ENCODE assay signal across 9 cellular contexts in genomic region chr1:164772635-164773034, GRCh38.
DNase-seq lines count a peak whose midpoint lies in the region; ATAC-seq and TF ChIP-seq lines count a peak whose summit lies in the region.
"Had no signal": no experiment of that assay in that cellular context is flagged by ENCODE, and none has a peak within 500 bp of the region (broad histone marks: within the 10 kb centered on the region; RNA-seq: fewer than 3 reads in every experiment).

No MANE protein-coding gene starts in this region.

- peaks cover 83% of the 10 kb centered on the region for H3K4me1 Mint-ChIP-seq in type B pancreatic cell (ENCODE audit: unreplicated experiment)
- H3K4me1 Mint-ChIP-seq in activated T-cell treated with anti-CD3 and anti-CD28 coated beads, Interleukin-2, amount 50 U/mL, for 24 hours (ENCODE audit: low read depth): no peaks in the 10 kb centered on the region
- no peaks in the 10 kb centered on the region for H3K4me1 Mint-ChIP-seq in CD4-positive, alpha-beta memory T cell

- H3K9me3 Mint-ChIP-seq in type B pancreatic cell: no peaks in the 10 kb centered on the region
- no peaks in the 10 kb centered on the region for H3K9me3 Mint-ChIP-seq in activated T-cell treated with anti-CD3 and anti-CD28 coated beads, Interleukin-2, amount 50 U/mL, for 24 hours
- peaks cover 0 to 3% (median 0%) of the 10 kb centered on the region in 8 donors for H3K9me3 Mint-ChIP-seq in CD4-positive, alpha-beta memory T cell
- H3K9me3 Mint-ChIP-seq: dendritic cell treated with granulocyte-macrophage colony-stimulating factor and Interleukin-4, amounts not matched to agents 40 ng/mL and 50 ng/mL, for 4 days had no signal

- ATAC-seq in GM19023 (IDR thresholded peaks at IDR 0.05; ENCODE audit: unreplicated experiment): peak; percentile 89
- ATAC-seq in HG03571 (IDR thresholded peaks at IDR 0.05; ENCODE audit: unreplicated experiment): peak; percentile 47

- DNase-seq in AG04449 (ENCODE audit: low read depth, low spot score): peak; percentile 73
- peak; percentile 89 for DNase-seq in adipocyte (ENCODE audit: low read depth)
- DNase-seq in kidney glomerular epithelial cell (lab: John Stamatoyannopoulos, UW): peak; percentile 93
- DNase-seq in type B pancreatic cell (ENCODE audit: extremely low spot score, unreplicated experiment): no peak
- no peak for DNase-seq in activated T-cell treated with anti-CD3 and anti-CD28 coated beads, Interleukin-2, amount 50 U/mL, for 24 hours
- DNase-seq in CD4-positive, alpha-beta memory T cell: no peak

- H3K4me3 Mint-ChIP-seq in type B pancreatic cell: peak overlapping the region; percentile 56
- H3K4me3 Mint-ChIP-seq in activated T-cell treated with anti-CD3 and anti-CD28 coated beads, Interleukin-2, amount 50 U/mL, for 24 hours: no peak overlapping the region
- H3K4me3 Mint-ChIP-seq in CD4-positive, alpha-beta memory T cell: no peak overlapping the region
- H3K4me3 Mint-ChIP-seq: dendritic cell treated with granulocyte-macrophage colony-stimulating factor and Interleukin-4, amounts not matched to agents 40 ng/mL and 50 ng/mL, for 4 days had no signal

- intact Hi-C loops in CD4-positive, alpha-beta memory T cell (cut with micrococcal nuclease): no loop called here

- H3K9me3 ChIP-seq in adipocyte (ENCODE audit: control insufficient read depth, low read length): no peaks in the 10 kb centered on the region
- H3K9me3 ChIP-seq in CD4-positive, alpha-beta memory T cell (ENCODE audit: control insufficient read depth in 1 of 2, low read length in 2 of 2): no peaks in the 10 kb centered on the region

- H3K4me3 ChIP-seq in AG04449 (ENCODE audit: low read depth, low read length): no peak overlapping the region
- no peak overlapping the region for H3K4me3 ChIP-seq in adipocyte (ENCODE audit: low read length)
- no peak overlapping the region for H3K4me3 ChIP-seq in CD4-positive, alpha-beta memory T cell (ENCODE audit: low read length in 2 of 2)

- no peaks in the 10 kb centered on the region for H3K36me3 ChIP-seq in adipocyte (ENCODE audit: control insufficient read depth, insufficient read depth, low read length, severe bottlenecking)
- no peaks in the 10 kb centered on the region for H3K36me3 ChIP-seq in CD4-positive, alpha-beta memory T cell (ENCODE audit: insufficient read depth, low read length)

- no peaks in the 10 kb centered on the region for H3K27me3 ChIP-seq in adipocyte (replicated peaks; ENCODE audit: control insufficient read depth, insufficient read depth, low read length)
- no peaks in the 10 kb centered on the region for H3K27me3 ChIP-seq in CD4-positive, alpha-beta memory T cell (ENCODE audit: insufficient read depth, low read length)

- H3K27ac Mint-ChIP-seq in type B pancreatic cell: peak overlapping the region; percentile 92
- H3K27ac Mint-ChIP-seq in activated T-cell treated with anti-CD3 and anti-CD28 coated beads, Interleukin-2, amount 50 U/mL, for 24 hours: no peak overlapping the region
- H3K27ac Mint-ChIP-seq in CD4-positive, alpha-beta memory T cell: no peak overlapping the region
- H3K27ac Mint-ChIP-seq: dendritic cell treated with granulocyte-macrophage colony-stimulating factor and Interleukin-4, amounts not matched to agents 40 ng/mL and 50 ng/mL, for 4 days had no signal

- no peak for TF ChIP-seq CTCF in AG04449 (IDR thresholded peaks at IDR 0.05; ENCODE audit: insufficient read depth, low read length, missing control alignments)
- no peak for TF ChIP-seq CTCF in type B pancreatic cell (conservative IDR thresholded peaks at IDR 0.05)

- no peak overlapping the region for H3K27ac ChIP-seq in CD4-positive, alpha-beta memory T cell (ENCODE audit: low read depth, low read length)

- POLR2A ChIA-PET in AG04449 (lab: Yijun Ruan, JAX): no interaction called here
- POLR2A ChIA-PET in CD4-positive, alpha-beta memory T cell (lab: Charles Lee; ENCODE audit: partially characterized antibody): no interaction called here

- peaks cover 41% of the 10 kb centered on the region for H3K36me3 Mint-ChIP-seq in type B pancreatic cell
- H3K36me3 Mint-ChIP-seq in activated T-cell treated with anti-CD3 and anti-CD28 coated beads, Interleukin-2, amount 50 U/mL, for 24 hours (ENCODE audit: low read depth): no peaks in the 10 kb centered on the region
- H3K36me3 Mint-ChIP-seq in CD4-positive, alpha-beta memory T cell: no peaks in the 10 kb centered on the region

- H3K4me1 ChIP-seq in adipocyte (ENCODE audit: control insufficient read depth, insufficient read depth, low read length): peaks cover 61% of the 10 kb centered on the region
- no peaks in the 10 kb centered on the region for H3K4me1 ChIP-seq in CD4-positive, alpha-beta memory T cell (ENCODE audit: insufficient read depth, low read length)

- peak overlapping the region; percentile 68 for H3K9ac ChIP-seq in adipocyte (ENCODE audit: low read length)

- no peaks in the 10 kb centered on the region for H3K27me3 Mint-ChIP-seq in type B pancreatic cell
- H3K27me3 Mint-ChIP-seq in activated T-cell treated with anti-CD3 and anti-CD28 coated beads, Interleukin-2, amount 50 U/mL, for 24 hours: no peaks in the 10 kb centered on the region
- H3K27me3 Mint-ChIP-seq in CD4-positive, alpha-beta memory T cell: peaks cover 0 to 1% of the 10 kb centered on the region in 2 donors

- CTCF ChIA-PET in AG04449 (lab: Yijun Ruan, JAX): interaction anchor here (1.8 to 7.5 kb wide), 2 partner anchors 15 to 262 kb away, joined by 5 to 57 read pairs; no protein-coding TSS in a partner anchor
- CTCF ChIA-PET in CD4-positive, alpha-beta memory T cell (lab: Charles Lee; ENCODE audit: partially characterized antibody): no interaction called here

Comparison
In these comparisons a context has a peak if more than half of its experiments do, and no peak if none do; other contexts are left out.
1. DNase-seq: peak in AG04449 (single experiment), adipocyte (single experiment) and kidney glomerular epithelial cell (single experiment); none in type B pancreatic cell (single experiment), activated T-cell treated with anti-CD3 and anti-CD28 coated beads, Interleukin-2, amount 50 U/mL, for 24 hours (single experiment) and CD4-positive, alpha-beta memory T cell (0 of 5).